ENCODE assay signal across 1 cellular context in genomic region chr6:111024661-111025060, GRCh38.
TF ChIP-seq lines count a peak whose summit lies in the region.

No MANE protein-coding gene starts in this region.

TF ChIP-seq in K562, 482 proteins besides CTCF, POLR2A, EP300 and RAD21:
- TF ChIP-seq ZNF174 (CRISPR knock-in tag; IDR thresholded peaks at IDR 0.05) (no peak), PHB2 (IDR thresholded peaks at IDR 0.05; ENCODE audit: low read depth) (no peak), SOX6 (IDR thresholded peaks at IDR 0.05) (no peak), HDGF (IDR thresholded peaks at IDR 0.05) (no peak), ZKSCAN3 (CRISPR knock-in tag; IDR thresholded peaks at IDR 0.05) (no peak), ZNF431 (CRISPR knock-in tag; IDR thresholded peaks at IDR 0.05) (no peak), ZHX1 (conservative IDR thresholded peaks at IDR 0.05; ENCODE audit: low read length) (no peak), MAFG (tag; conservative IDR thresholded peaks at IDR 0.05) (no peak), SRSF7 (optimal IDR thresholded peaks at IDR 0.05; ENCODE audit: low read depth, low read length) (no peak), ZBTB43 (CRISPR knock-in tag; IDR thresholded peaks at IDR 0.05) (no peak), ZNF23 (CRISPR knock-in tag; IDR thresholded peaks at IDR 0.05) (no peak)
- TF ChIP-seq, protein P1, sequence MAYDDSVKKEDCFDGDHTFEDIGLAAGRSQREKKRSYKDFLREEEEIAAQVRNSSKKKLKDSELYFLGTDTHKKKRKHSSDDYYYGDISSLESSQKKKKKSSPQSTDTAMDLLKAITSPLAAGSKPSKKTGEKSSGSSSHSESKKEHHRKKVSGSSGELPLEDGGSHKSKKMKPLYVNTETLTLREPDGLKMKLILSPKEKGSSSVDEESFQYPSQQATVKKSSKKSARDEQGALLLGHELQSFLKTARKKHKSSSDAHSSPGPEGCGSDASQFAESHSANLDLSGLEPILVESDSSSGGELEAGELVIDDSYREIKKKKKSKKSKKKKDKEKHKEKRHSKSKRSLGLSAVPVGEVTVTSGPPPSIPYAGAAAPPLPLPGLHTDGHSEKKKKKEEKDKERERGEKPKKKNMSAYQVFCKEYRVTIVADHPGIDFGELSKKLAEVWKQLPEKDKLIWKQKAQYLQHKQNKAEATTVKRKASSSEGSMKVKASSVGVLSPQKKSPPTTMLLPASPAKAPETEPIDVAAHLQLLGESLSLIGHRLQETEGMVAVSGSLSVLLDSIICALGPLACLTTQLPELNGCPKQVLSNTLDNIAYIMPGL (CRISPR knock-in tag; IDR thresholded peaks at IDR 0.05), result no peak
- TF ChIP-seq, protein P2, sequence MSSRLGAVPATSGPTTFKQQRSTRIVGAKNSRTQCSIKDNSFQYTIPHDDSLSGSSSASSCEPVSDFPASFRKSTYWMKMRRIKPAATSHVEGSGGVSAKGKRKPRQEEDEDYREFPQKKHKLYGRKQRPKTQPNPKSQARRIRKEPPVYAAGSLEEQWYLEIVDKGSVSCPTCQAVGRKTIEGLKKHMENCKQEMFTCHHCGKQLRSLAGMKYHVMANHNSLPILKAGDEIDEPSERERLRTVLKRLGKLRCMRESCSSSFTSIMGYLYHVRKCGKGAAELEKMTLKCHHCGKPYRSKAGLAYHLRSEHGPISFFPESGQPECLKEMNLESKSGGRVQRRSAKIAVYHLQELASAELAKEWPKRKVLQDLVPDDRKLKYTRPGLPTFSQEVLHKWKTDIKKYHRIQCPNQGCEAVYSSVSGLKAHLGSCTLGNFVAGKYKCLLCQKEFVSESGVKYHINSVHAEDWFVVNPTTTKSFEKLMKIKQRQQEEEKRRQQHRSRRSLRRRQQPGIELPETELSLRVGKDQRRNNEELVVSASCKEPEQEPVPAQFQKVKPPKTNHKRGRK (tag; IDR thresholded peaks at IDR 0.05), result no peak
